Comparison of ENCODE assay signal across 1 cellular context in genomic region chr2:112481528-112482228, GRCh38.
TF ChIP-seq lines count a peak whose summit lies in the region.

Gene TTL, plus strand, starts transcription at chr2:112482156. Its CDS starts 189 bp downstream, at chr2:112482345.

TF ChIP-seq in K562, 482 proteins besides CTCF, POLR2A, EP300 and RAD21 (continues in another document):
- TF ChIP-seq ZBTB40 (IDR thresholded peaks at IDR 0.05) (0 out of 2 replicates have a peak, but pooled peaks have one; percentile 36), ZBTB40 (CRISPR knock-in tag; IDR thresholded peaks at IDR 0.05) (no peak), ZBTB8A (IDR thresholded peaks at IDR 0.05; ENCODE audit: partially characterized antibody) (no peak), ZNF740 (CRISPR knock-in tag; IDR thresholded peaks at IDR 0.05) (no peak), ZNF740 (tag; IDR thresholded peaks at IDR 0.05) (no peak), ELF1 (tag; IDR thresholded peaks at IDR 0.05) (peak; percentile 41; the same call in 1 of the 2 replicates), AFF4 (CRISPR knock-in tag; IDR thresholded peaks at IDR 0.05) (no peak; the same call in 1 of the 2 replicates), TAF7 (tag; IDR thresholded peaks at IDR 0.05) (no peak), SIN3B (IDR thresholded peaks at IDR 0.05; ENCODE audit: low read depth) (0 out of 2 replicates have a peak, but pooled peaks have one; percentile 44), BCLAF1 (IDR thresholded peaks at IDR 0.05; ENCODE audit: borderline replicate concordance in 1 of 2, control insufficient read depth in 1 of 2, low read depth in 2 of 2, low read length in 1 of 2) (no peak), GTF2A2 (tag; IDR thresholded peaks at IDR 0.05) (no peak), ZBTB43 (CRISPR knock-in tag; IDR thresholded peaks at IDR 0.05) (no peak), ATF3 (IDR thresholded peaks at IDR 0.05) (no peak), ATF3 (CRISPR knock-in tag; conservative IDR thresholded peaks at IDR 0.05) (no peak), FOXJ3 (CRISPR knock-in tag; IDR thresholded peaks at IDR 0.05) (no peak), TCF15 (CRISPR knock-in tag; IDR thresholded peaks at IDR 0.05) (no peak), ZNF778 (CRISPR knock-in tag; IDR thresholded peaks at IDR 0.05) (no peak), ZNF77 (CRISPR knock-in tag; IDR thresholded peaks at IDR 0.05) (no peak), EZH2 (IDR thresholded peaks at IDR 0.05; ENCODE audit: borderline replicate concordance, low read depth, low read length) (no peak), ZNF121 (CRISPR knock-in tag; conservative IDR thresholded peaks at IDR 0.05) (no peak), MXD1 (CRISPR knock-in tag; IDR thresholded peaks at IDR 0.05; ENCODE audit: borderline replicate concordance, poor library complexity, severe bottlenecking) (no peak), FOXK2 (conservative IDR thresholded peaks at IDR 0.05 in 1 of 2, IDR thresholded peaks at IDR 0.05 in 1 of 2; ENCODE audit: low read depth in 2 of 2) (no peak), ARID1B (IDR thresholded peaks at IDR 0.05) (no peak), GABPB2 (CRISPR knock-in tag; conservative IDR thresholded peaks at IDR 0.05) (no peak), HES1 (IDR thresholded peaks at IDR 0.05; ENCODE audit: low read depth) (no peak), ESRRB (CRISPR knock-in tag; IDR thresholded peaks at IDR 0.05; ENCODE audit: borderline replicate concordance) (no peak), CBX5 (IDR thresholded peaks at IDR 0.05; ENCODE audit: borderline replicate concordance, low read depth) (no peak), PTBP1 (IDR thresholded peaks at IDR 0.05; ENCODE audit: low read depth, low read length) (no peak), CREB3L1 (IDR thresholded peaks at IDR 0.05; ENCODE audit: borderline replicate concordance, low read depth) (no peak), POU5F1 (IDR thresholded peaks at IDR 0.05; ENCODE audit: borderline replicate concordance, low read depth, low read length, partially characterized antibody) (no peak), TFAP4 (CRISPR knock-in tag; IDR thresholded peaks at IDR 0.05; ENCODE audit: borderline replicate concordance) (no peak)
